ENCODE assay signal across 10 cellular contexts in genomic region chr15:62212746-62213145, GRCh38. TPM values are rescaled to one million over a fixed set of nuclear protein-coding genes. Genes with fewer than 3 reads are reported as not detected.
"Had no signal": no experiment of that assay in that cellular context is flagged by ENCODE, and none has a peak within 500 bp of the region (broad histone marks: within the 10 kb centered on the region; RNA-seq: fewer than 3 reads in every experiment).

No MANE protein-coding gene starts in this region.

- H3K4me3 Mint-ChIP-seq: neural crest cell had no signal

- DNase-seq: activated CD4-positive, CD25-positive, alpha-beta regulatory T cell; activated T-cell treated with anti-CD3 and anti-CD28 coated beads, Interleukin-2, amount 50 U/mL, for 1 hour; anterior cingulate cortex; dermis blood vessel endothelial cell; hippocampal formation; kidney glomerular epithelial cell; retina; stimulated activated CD4-positive, alpha-beta T cell treated with anti-CD3 and anti-CD28 coated beads, Interleukin-4, amount 100 ng/mL, for 1 hour had no signal

- H3K4me1 Mint-ChIP-seq: neural crest cell had no signal

RNA-seq across cellular contexts. Expression of gene C2CD4B, which starts 47.7 kb away (rescaled TPM):
- total RNA-seq: neural crest cell, osteocyte had no signal
